11 cellular contexts compared by ENCODE assay signal in the genomic region with DNA sequence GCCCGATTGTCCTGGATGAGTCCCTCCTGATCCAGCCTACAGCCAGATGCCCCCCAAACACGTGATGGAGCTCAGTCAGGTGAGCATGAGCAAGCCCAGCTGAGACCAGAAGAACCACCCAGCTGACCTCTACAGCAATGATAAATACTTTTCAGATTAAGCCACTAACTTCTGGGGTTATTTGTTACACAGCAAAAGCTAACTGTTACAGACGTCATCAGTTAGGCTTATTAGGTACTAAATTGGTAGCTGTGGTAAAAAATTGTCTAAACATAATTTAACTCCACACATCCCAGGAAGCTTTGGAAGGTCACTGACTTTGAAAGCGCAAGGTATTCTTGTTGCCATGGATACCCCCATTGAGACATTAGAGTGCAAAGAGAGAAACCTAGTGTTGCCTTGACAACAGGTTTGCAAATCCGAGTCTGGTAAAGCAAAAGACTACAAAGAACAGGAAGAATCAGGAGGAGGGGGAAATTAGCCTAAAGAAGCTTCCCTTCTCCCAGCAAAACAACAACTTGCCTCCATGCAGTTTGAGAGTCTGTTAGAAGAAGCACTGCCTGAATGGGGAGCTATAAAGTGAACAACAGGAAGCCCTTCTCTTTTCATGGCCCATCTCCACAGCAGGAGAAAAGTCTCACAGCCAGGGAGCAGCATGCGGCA. TPM values are rescaled to one million over a fixed set of nuclear protein-coding genes. Genes with fewer than 3 reads are reported as not detected.
DNase-seq lines count a peak whose midpoint lies in the region; ATAC-seq, FAIRE-seq and TF ChIP-seq lines count a peak whose summit lies in the region.
"Had no signal": no experiment of that assay in that cellular context is flagged by ENCODE, and none has a peak within 500 bp of the region (broad histone marks: within the 10 kb centered on the region; RNA-seq: fewer than 3 reads in every experiment).

No MANE protein-coding gene starts in this region.

- POLR2A ChIA-PET in HepG2 (lab: Yijun Ruan, JAX) = no interaction called here

- H3K27ac ChIP-seq in HepG2 (ENCODE audit: extremely low read length, insufficient read depth, low read length) = no peak overlapping the region
- no peak overlapping the region for H3K27ac ChIP-seq in right lobe of liver
- peak overlapping the region; percentile 97 for H3K27ac ChIP-seq in WERI-Rb-1
- peak overlapping the region; percentile 55 for H3K27ac ChIP-seq in thymus (ENCODE audit: low read depth)
- H3K27ac ChIP-seq: cardiac muscle cell had no signal

- ATAC-seq in HepG2 (no peak), right lobe of liver (no peak), GM19455 (IDR thresholded peaks at IDR 0.05; ENCODE audit: unreplicated experiment) (no peak)
- ATAC-seq: esophagus mucosa had no signal

- no peak overlapping the region for H3K9ac ChIP-seq in HepG2 (ENCODE audit: insufficient read depth, low read depth, low read length)

- H3K9me3 ChIP-seq in HepG2 (ENCODE audit: low read length) (0 out of 2 replicates have a peak, but pooled peaks cover 5% of the 10 kb centered on the region), right lobe of liver (no peaks in the 10 kb centered on the region), WERI-Rb-1 (ENCODE audit: severe bottlenecking) (peaks cover 5% of the 10 kb centered on the region), thymus (ENCODE audit: control insufficient read depth) (no peaks in the 10 kb centered on the region)

- no peaks in the 10 kb centered on the region for H4K20me1 ChIP-seq in HepG2 (ENCODE audit: insufficient read depth, low read length)

- FAIRE-seq in HepG2 (lab: Jason Lieb, UNC) = no peak

- no peaks in the 10 kb centered on the region for H3K36me3 ChIP-seq in HepG2 (replicated peaks in 1 of 2; ENCODE audit: control insufficient read depth in 1 of 2, insufficient read depth in 2 of 2, low read length in 2 of 2)
- no peaks in the 10 kb centered on the region for H3K36me3 ChIP-seq in right lobe of liver
- no peaks in the 10 kb centered on the region for H3K36me3 ChIP-seq in WERI-Rb-1
- H3K36me3 ChIP-seq in thymus (ENCODE audit: control insufficient read depth, insufficient read depth) = no peaks in the 10 kb centered on the region
- H3K36me3 ChIP-seq in H7 (replicated peaks; ENCODE audit: control insufficient read depth, insufficient read depth, low read length) = no peaks in the 10 kb centered on the region
- H3K36me3 ChIP-seq: cardiac muscle cell had no signal

- TF ChIP-seq POLR2A in HepG2 (IDR thresholded peaks at IDR 0.05; ENCODE audit: insufficient read depth in 1 of 2, low read depth in 2 of 2, low read length in 2 of 2) = no peak
- TF ChIP-seq POLR2A in right lobe of liver (IDR thresholded peaks at IDR 0.05) = no peak

- H3K4me1 ChIP-seq in HepG2 (ENCODE audit: insufficient read depth, low read length) (peaks cover 15% of the 10 kb centered on the region), right lobe of liver (no peaks in the 10 kb centered on the region), thymus (ENCODE audit: control insufficient read depth, insufficient read depth, low read length) (peaks cover 7% of the 10 kb centered on the region)

- H3K4me3 ChIP-seq in HepG2 (replicated peaks in 1 of 3; ENCODE audit: insufficient read depth in 1 of 3, low read depth in 2 of 3, low read length in 3 of 3) (no peak overlapping the region), right lobe of liver (no peak overlapping the region), WERI-Rb-1 (ENCODE audit: low read depth, low read length) (no peak overlapping the region), thymus (ENCODE audit: low read length) (no peak overlapping the region), H7 (ENCODE audit: insufficient read depth, low read depth, low read length) (no peak overlapping the region)
- H3K4me3 ChIP-seq: cardiac muscle cell had no signal

- no peak for DNase-seq in HepG2 (ENCODE audit: low spot score)
- DNase-seq in right lobe of liver = no peak
- DNase-seq in WERI-Rb-1 = no peak
- DNase-seq in iPS DF 4.7 (ENCODE audit: extremely low read depth, low spot score) = peak; percentile 71
- DNase-seq in stimulated activated CD4-positive, alpha-beta T cell treated with anti-CD3 and anti-CD28 coated beads, Interleukin-2, amount 100 ng/mL, for 48 hours = no peak
- DNase-seq in H7 = no peak
- DNase-seq: HCEC 1CT had no signal

- 30% methylated on average over 6 of the region's 6 CpGs for WGBS in HepG2 (ENCODE audit: low lambda C conversion rate)
- 38% methylated on average over 5 of the region's 6 CpGs for WGBS in right lobe of liver (ENCODE audit: insufficient coverage, low coverage, low lambda C conversion rate, missing lambda C conversion rate)
- 73% methylated on average over 6 of the region's 6 CpGs for WGBS in thymus

- no peak overlapping the region for H2AFZ ChIP-seq in HepG2 (ENCODE audit: low read length)

- H3K4me2 ChIP-seq in HepG2 (ENCODE audit: low read depth, low read length) = no peak overlapping the region

- H3K27me3 ChIP-seq in HepG2 (ENCODE audit: control insufficient read depth in 1 of 2, insufficient read depth in 2 of 2, low read length in 2 of 2) (peaks cover 0 to 56% of the 10 kb centered on the region in 2 experiments; a peak in 2 of 5 replicates), right lobe of liver (no peaks in the 10 kb centered on the region), WERI-Rb-1 (ENCODE audit: insufficient read depth, low read depth, severe bottlenecking) (no peaks in the 10 kb centered on the region), thymus (ENCODE audit: control insufficient read depth, insufficient read depth) (no peaks in the 10 kb centered on the region), H7 (ENCODE audit: control insufficient read depth, insufficient read depth, low read length) (no peaks in the 10 kb centered on the region)
- H3K27me3 ChIP-seq: cardiac muscle cell had no signal

- H3K79me2 ChIP-seq in HepG2 (ENCODE audit: insufficient read depth, low read length) = no peaks in the 10 kb centered on the region

- TF ChIP-seq EP300 in HepG2 (IDR thresholded peaks at IDR 0.05; ENCODE audit: low read depth in 2 of 2, low read length in 2 of 2) = no peak
- no peak for TF ChIP-seq EP300 in HepG2 (CRISPR knock-in tag; IDR thresholded peaks at IDR 0.05; ENCODE audit: borderline replicate concordance)

- CTCF ChIA-PET in HepG2 (lab: Yijun Ruan, JAX; ENCODE audit: low intra/inter-chr PET ratio, low total read pairs) = no interaction called here

- in situ Hi-C loops in HepG2 (cut with HindIII; ENCODE audit: extremely low pct_ligation_motif_present, low pct_unique_long_range_greater_than_20kb) = no loop called here

- TF ChIP-seq CTCF in HepG2 (CRISPR knock-in tag; IDR thresholded peaks at IDR 0.05) (no peak), right lobe of liver (IDR thresholded peaks at IDR 0.05) (no peak), WERI-Rb-1 (IDR thresholded peaks at IDR 0.05; ENCODE audit: low read depth, low read length) (no peak)

- intact Hi-C loops in HepG2 (cut with micrococcal nuclease; ENCODE audit: unreplicated experiment) (no loop called here), right lobe of liver (cut with DNase I) (no loop called here)

- no TSS peak for BruUV-seq in HepG2 (replicated peaks; lab: Mats Ljungman, UMichigan)

- TF ChIP-seq RAD21 in HepG2 (CRISPR knock-in tag; IDR thresholded peaks at IDR 0.05) = no peak

TF ChIP-seq in HepG2, 621 proteins besides CTCF, POLR2A, EP300 and RAD21:
- no peak for TF ChIP-seq FOXA1 (IDR thresholded peaks at IDR 0.05)
- no peak for TF ChIP-seq FOXA1 (CRISPR knock-in tag; IDR thresholded peaks at IDR 0.05)
- peak; percentile 94 for TF ChIP-seq RBAK (CRISPR knock-in tag; IDR thresholded peaks at IDR 0.05)
- TF ChIP-seq RFX1 (IDR thresholded peaks at IDR 0.05) = peak; percentile 57; the same call in 1 of the 2 replicates

RNA-seq across cellular contexts. Expression of a gene that starts 41.8 kb away (rescaled TPM):
- total RNA-seq in HepG2 (2016; rRNA removed; fragmentation: Illumina TruSeq; extraction: Trizol) = not detected in 2 replicates
- total RNA-seq in HepG2 (2016; cell fraction: cytosol; rRNA removed; fragmentation: Illumina TruSeq; extraction: Trizol; ENCODE audit: low read depth) = not detected in 2 replicates
- total RNA-seq in HepG2 (2016; cell fraction: insoluble cytoplasmic fraction; rRNA removed; fragmentation: Illumina TruSeq; extraction: Trizol) = not detected in 2 replicates
- total RNA-seq in HepG2 (2016; cell fraction: membrane; rRNA removed; fragmentation: Illumina TruSeq; extraction: Trizol) = not detected in 2 replicates
- not detected in 2 replicates for total RNA-seq in HepG2 (2016; cell fraction: nucleus; rRNA removed; fragmentation: Illumina TruSeq; extraction: Trizol)
- not detected in 2 replicates for polyA plus RNA-seq in HepG2 (2011; rRNA removed)
- polyA plus RNA-seq in HepG2 (2011; cell fraction: cytosol; rRNA removed) = not detected in 2 replicates
- polyA plus RNA-seq in HepG2 (2011; cell fraction: nucleus; rRNA removed) = not detected in 2 replicates
- polyA plus RNA-seq in HepG2 (2012) = not detected in 2 replicates
- not detected in 2 replicates for polyA plus RNA-seq in HepG2 (2016; cell fraction: cytosol; fragmentation: Illumina TruSeq; extraction: Trizol; ENCODE audit: low read depth)
- not detected in 2 replicates for polyA plus RNA-seq in HepG2 (2016; cell fraction: insoluble cytoplasmic fraction; fragmentation: Illumina TruSeq; extraction: Trizol; ENCODE audit: low read depth)
- not detected in 2 replicates for polyA plus RNA-seq in HepG2 (2016; cell fraction: membrane; fragmentation: Illumina TruSeq; extraction: Trizol; ENCODE audit: low read depth)
- not detected in 2 replicates for polyA plus RNA-seq in HepG2 (2016; cell fraction: nucleus; fragmentation: Illumina TruSeq; extraction: Trizol; ENCODE audit: insufficient read depth, low read depth)
- not detected in 2 replicates for polyA minus RNA-seq in HepG2 (2011; rRNA and poly(A)+ RNA removed; ENCODE audit: low replicate concordance)
- polyA minus RNA-seq in HepG2 (2011; cell fraction: cytosol; rRNA and poly(A)+ RNA removed) = not detected in 2 replicates
- polyA minus RNA-seq in HepG2 (2011; cell fraction: nucleus; rRNA and poly(A)+ RNA removed) = not detected in 2 replicates
- total RNA-seq in right lobe of liver = under 1 TPM; 0.04 to 0.25 (median 0.07) TPM
- polyA plus RNA-seq in thymus = 2.9 TPM
- total RNA-seq in H7 (2014; rRNA removed; shearing (Covaris generic)) = not detected in 2 replicates
- total RNA-seq: cardiac muscle cell had no signal
- polyA plus RNA-seq: cardiac muscle cell had no signal

Comparison
In these comparisons a context has a peak if more than half of its experiments do, and no peak if none do; other contexts are left out.
1. H3K27ac ChIP-seq: peak in WERI-Rb-1 (single experiment) and thymus (single experiment); none in HepG2 (single experiment) and right lobe of liver (0 of 3).